ENCODE assay signal across 9 cellular contexts in genomic region chr21:45293726-45294401, GRCh38. TPM values are rescaled to one million over a fixed set of nuclear protein-coding genes. Genes with fewer than 3 reads are reported as not detected.
A peak's percentile ranks its signal among the peaks of the same experiment; 100 is the strongest.
DNase-seq lines count a peak whose midpoint lies in the region; ATAC-seq, FAIRE-seq and TF ChIP-seq lines count a peak whose summit lies in the region.
"Had no signal": no experiment of that assay in that cellular context is flagged by ENCODE, and none has a peak within 500 bp of the region (broad histone marks: within the 10 kb centered on the region; RNA-seq: fewer than 3 reads in every experiment).

No MANE protein-coding gene starts in this region.

- peak; percentile 3 for ATAC-seq in left lung
- no peak for ATAC-seq in GM18505 (IDR thresholded peaks at IDR 0.05; ENCODE audit: unreplicated experiment)

- peak overlapping the region; percentile 99 for H3K27ac Mint-ChIP-seq in chondrocyte (ENCODE audit: unreplicated experiment)

- CTCF ChIA-PET in HEK293 (lab: Yijun Ruan, JAX), result interaction anchor here (0.6 to 4.8 kb wide), 9 partner anchors 12 to 185 kb away, joined by 3 to 52 read pairs (median 4); no protein-coding TSS in a partner anchor

- H3K9me3 ChIP-seq in HEK293 (ENCODE audit: control insufficient read depth, insufficient read depth, low read depth, low read length), result no peaks in the 10 kb centered on the region
- H3K9me3 ChIP-seq in left lung, result no peaks in the 10 kb centered on the region
- H3K9me3 ChIP-seq in small intestine (ENCODE audit: control insufficient read depth, low read depth), result no peaks in the 10 kb centered on the region

- H3K27me3 ChIP-seq in left lung (no peaks in the 10 kb centered on the region), small intestine (ENCODE audit: control insufficient read depth in 2 of 2, insufficient read depth in 2 of 2, low read length in 2 of 2) (no peaks in the 10 kb centered on the region)

- FAIRE-seq in small intestine (lab: Jason Lieb, UNC) (no peak), D721Med (lab: Jason Lieb, UNC) (no peak)

- H3K36me3 Mint-ChIP-seq in chondrocyte (ENCODE audit: low read depth), result peaks cover 3% of the 10 kb centered on the region

- H3K4me3 ChIP-seq in HEK293 (ENCODE audit: low read depth, low read length) (no peak overlapping the region), left lung (peak overlapping the region in 1 of 2 donors; percentile 7), small intestine (ENCODE audit: low read depth in 1 of 2, low read length in 2 of 2) (no peak overlapping the region)

- no peaks in the 10 kb centered on the region; the same call in 1 of the 2 replicates for H3K4me1 ChIP-seq in HEK293 (ENCODE audit: control insufficient read depth, insufficient read depth, low read length)
- H3K4me1 ChIP-seq in left lung, result peaks cover 27 to 38% of the 10 kb centered on the region in 2 donors
- peaks cover 0 to 2% of the 10 kb centered on the region in 2 donors for H3K4me1 ChIP-seq in small intestine (ENCODE audit: control insufficient read depth in 2 of 2, insufficient read depth in 1 of 2, low read depth in 1 of 2, low read length in 1 of 2)

- H3K36me3 ChIP-seq in HEK293 (ENCODE audit: control insufficient read depth in 2 of 2, insufficient read depth in 1 of 2, low read length in 2 of 2), result peaks cover 0 to 15% of the 10 kb centered on the region in 2 experiments; a peak in 2 of 3 replicates
- no peaks in the 10 kb centered on the region for H3K36me3 ChIP-seq in left lung
- H3K36me3 ChIP-seq in small intestine (ENCODE audit: control insufficient read depth in 2 of 2, insufficient read depth in 2 of 2, low read length in 2 of 2), result no peaks in the 10 kb centered on the region

- TF ChIP-seq POLR2A in GM18505 (IDR thresholded peaks at IDR 0.05; ENCODE audit: borderline replicate concordance, extremely low read depth, insufficient read depth, insufficient read length), result no peak

- H3K27ac ChIP-seq in HEK293 (ENCODE audit: extremely low read depth, low read depth, low read length), result peak overlapping the region; percentile 35; the same call in 1 of the 2 replicates
- peak overlapping the region; percentile 83 to 91 for H3K27ac ChIP-seq in left lung
- H3K27ac ChIP-seq in small intestine (ENCODE audit: low read depth in 1 of 2, low read length in 1 of 2), result peak overlapping the region; percentile 45 to 98

- peaks cover 91% of the 10 kb centered on the region for H3K4me1 Mint-ChIP-seq in chondrocyte (ENCODE audit: low read depth)

- peaks cover 9% of the 10 kb centered on the region for H3K9me3 Mint-ChIP-seq in chondrocyte (ENCODE audit: low read depth)

- POLR2A ChIA-PET in HEK293 (lab: Yijun Ruan, JAX), result no interaction called here

- DNase-seq in chondrocyte (ENCODE audit: low spot score) (no peak), left lung (peak; percentile 29 to 76), small intestine (no peak), NCI-H2107 treated with DMSO at 0.1 percent for 48 hours (lab: John Stamatoyannopoulos, UW; ENCODE audit: unreplicated experiment) (no peak), D721Med (ENCODE audit: insufficient read length, low spot score) (no peak), activated gamma-delta T cell treated with Interleukin-2 at 50 U/mL for 16 hours (no peak)
- DNase-seq: effector CD8-positive, alpha-beta T cell had no signal

- intact Hi-C loops in left lung (cut with DNase I), result loop anchor here in 1 of 2 donors (2.0 kb wide), 1 partner anchor 145 kb away; no protein-coding TSS in a partner anchor

- no peaks in the 10 kb centered on the region for H3K27me3 Mint-ChIP-seq in chondrocyte (ENCODE audit: low read depth)

- WGBS in small intestine, 3 donors, result 73 to 81% (median 76%) methylated on average over 23 of the region's 23 CpGs

- TF ChIP-seq CTCF in HEK293 (tag by site-specific recombination; IDR thresholded peaks at IDR 0.05) (no peak), chondrocyte (IDR thresholded peaks at IDR 0.05) (no peak), left lung (IDR thresholded peaks at IDR 0.05) (no peak), D721Med (IDR thresholded peaks at IDR 0.05; ENCODE audit: insufficient read depth, missing control alignments) (no peak)

- peak overlapping the region; percentile 62 for H3K4me3 Mint-ChIP-seq in chondrocyte (ENCODE audit: unreplicated experiment)

TF ChIP-seq in HEK293, 187 proteins besides CTCF, POLR2A, EP300 and RAD21:
- TF ChIP-seq ZNF433 (tag by site-specific recombination; IDR thresholded peaks at IDR 0.05; ENCODE audit: low read depth) (no peak), GLI2 (tag by site-specific recombination; IDR thresholded peaks at IDR 0.05; ENCODE audit: borderline replicate concordance, low read depth) (no peak), SP7 (tag by site-specific recombination; IDR thresholded peaks at IDR 0.05) (no peak), ZSCAN18 (tag by site-specific recombination; IDR thresholded peaks at IDR 0.05) (no peak), ZNF214 (tag by site-specific recombination; IDR thresholded peaks at IDR 0.05; ENCODE audit: borderline replicate concordance) (no peak), ZNF561 (tag by site-specific recombination; IDR thresholded peaks at IDR 0.05; ENCODE audit: borderline replicate concordance) (no peak), ZNF311 (tag by site-specific recombination; IDR thresholded peaks at IDR 0.05; ENCODE audit: borderline replicate concordance) (no peak), ZBTB1 (tag by site-specific recombination; IDR thresholded peaks at IDR 0.05) (no peak), ZIC2 (tag by site-specific recombination; IDR thresholded peaks at IDR 0.05) (peak; percentile 60), GLIS2 (tag by site-specific recombination; IDR thresholded peaks at IDR 0.05) (peak; percentile 55)

RNA-seq across cellular contexts. Expression of gene POFUT2, which starts 6.2 kb away (rescaled TPM):
- total RNA-seq in chondrocyte (59.9 to 73.6 TPM (median 72.4 TPM) in 3 replicates), left lung (10 to 100 TPM; 31.6 to 35.1 TPM)
- 10 to 100 TPM; 13.5 to 34.4 (median 20.0) TPM for polyA plus RNA-seq in small intestine

Comparison
In these comparisons a context has a peak if more than half of its experiments do, and no peak if none do; other contexts are left out.
1. H3K27ac ChIP-seq: peak in every context shown above with its lines; median percentile 87 in left lung; 72 in small intestine; 35 in HEK293.
2. DNase-seq: peak in left lung (2 of 2); none in chondrocyte (single experiment), small intestine (single experiment), NCI-H2107 treated with DMSO at 0.1 percent for 48 hours (single experiment), D721Med (single experiment) and activated gamma-delta T cell treated with Interleukin-2 at 50 U/mL for 16 hours (single experiment).